Comparison of ENCODE assay signal across 8 cellular contexts in the genomic region with DNA sequence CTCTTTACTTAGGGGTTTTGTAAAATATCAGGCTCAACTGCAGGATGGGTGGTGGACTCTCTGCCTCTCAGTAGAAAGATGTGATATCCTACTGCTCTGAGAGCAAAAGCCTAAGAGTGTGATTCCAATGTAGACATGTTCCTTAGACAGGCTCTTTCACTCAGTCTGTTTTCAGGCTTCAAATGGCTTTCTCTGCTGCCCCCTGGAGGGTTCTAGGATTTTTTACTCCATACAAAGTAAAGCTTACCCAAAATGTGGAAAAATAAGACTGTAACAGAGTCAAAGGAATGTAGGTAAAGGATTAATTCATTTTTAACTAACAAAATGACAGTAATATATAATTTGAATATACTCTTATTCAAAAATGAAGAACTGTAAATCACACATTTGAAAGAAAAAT. TPM values are rescaled to one million over a fixed set of nuclear protein-coding genes. Genes with fewer than 3 reads are reported as not detected.
A peak's percentile ranks its signal among the peaks of the same experiment; 100 is the strongest.
DNase-seq lines count a peak whose midpoint lies in the region; ATAC-seq and TF ChIP-seq lines count a peak whose summit lies in the region.

No MANE protein-coding gene starts in this region.

- DNase-seq in DMS79 treated with DMSO at 0.1 percent for 48 hours (lab: John Stamatoyannopoulos, UW) (peak; percentile 7), DMS79 (lab: John Stamatoyannopoulos, UW) (no peak), T-helper 1 cell (peak in 4 of 5 donors; percentile 2 to 40 (median 16)), dedifferentiated amniotic fluid mesenchymal stem cell (ENCODE audit: extremely low spot score) (peak; percentile 74), thyroid gland (peak; percentile 24 to 47)

- H3K36me3 ChIP-seq in Loucy (ENCODE audit: insufficient read depth, low read length) (peaks cover 20% of the 10 kb centered on the region; the same call in 1 of the 2 replicates), liver (ENCODE audit: control insufficient read depth in 4 of 4, insufficient read depth in 3 of 4, low read depth in 1 of 4, low read length in 3 of 4) (peaks cover 0 to 2% (median under 1%) of the 10 kb centered on the region in 4 donors), thyroid gland (peaks cover 0 to 7% of the 10 kb centered on the region in 2 donors)

- H2AFZ ChIP-seq in Loucy (ENCODE audit: low read length): 0 out of 2 replicates have a peak overlapping the region, but pooled peaks have one; percentile 14

- no peak overlapping the region for H3K27ac ChIP-seq in liver (ENCODE audit: low read depth in 1 of 2, low read length in 2 of 2)
- no peak overlapping the region for H3K27ac ChIP-seq in thyroid gland

- H4K20me1 ChIP-seq in Loucy (ENCODE audit: insufficient read depth, low read length, poor library complexity, severe bottlenecking): no peaks in the 10 kb centered on the region

- TF ChIP-seq RAD21 in liver (IDR thresholded peaks at IDR 0.05): peak; percentile 78 to 80

- H3K9me2 ChIP-seq in Loucy (replicated peaks; ENCODE audit: low read depth, low read length): no peaks in the 10 kb centered on the region

- H3K9ac ChIP-seq in Loucy (ENCODE audit: low read depth, low read length, poor library complexity, severe bottlenecking) (no peak overlapping the region), liver (ENCODE audit: low read depth in 1 of 2, low read length in 2 of 2) (no peak overlapping the region)

- H3F3A ChIP-seq in Loucy (ENCODE audit: low read depth): no peaks in the 10 kb centered on the region

- H3K9me3 ChIP-seq in Loucy (ENCODE audit: insufficient read depth, low read depth, low read length) (no peaks in the 10 kb centered on the region), liver (ENCODE audit: control insufficient read depth in 4 of 4, low read length in 3 of 4) (no peaks in the 10 kb centered on the region), thyroid gland (no peaks in the 10 kb centered on the region)

- H3K27me3 ChIP-seq in Loucy (ENCODE audit: insufficient read depth, low read length, poor library complexity, severe bottlenecking) (no peaks in the 10 kb centered on the region), liver (ENCODE audit: control insufficient read depth in 4 of 4, insufficient read depth in 4 of 4, low read length in 3 of 4) (no peaks in the 10 kb centered on the region), thyroid gland (no peaks in the 10 kb centered on the region)

- no peaks in the 10 kb centered on the region for H3K79me2 ChIP-seq in Loucy (ENCODE audit: insufficient read depth, low read length)

- H3K4me1 ChIP-seq in Loucy (ENCODE audit: insufficient read depth, low read length, poor library complexity, severe bottlenecking): no peaks in the 10 kb centered on the region
- no peaks in the 10 kb centered on the region for H3K4me1 ChIP-seq in liver (ENCODE audit: control insufficient read depth in 4 of 4, insufficient read depth in 4 of 4, low read length in 3 of 4)
- H3K4me1 ChIP-seq in thyroid gland: no peaks in the 10 kb centered on the region

- intact Hi-C loops in thyroid gland (cut with DNase I): no loop called here

- H3K4me2 ChIP-seq in Loucy (ENCODE audit: low read depth, low read length, poor library complexity, severe bottlenecking): no peak overlapping the region

- TF ChIP-seq POLR2A in thyroid gland (IDR thresholded peaks at IDR 0.05): no peak

- TF ChIP-seq CTCF in Loucy (conservative IDR thresholded peaks at IDR 0.05; ENCODE audit: low read length) (peak; percentile 81), liver (IDR thresholded peaks at IDR 0.05; ENCODE audit: low read depth, low read length, missing input control) (peak; percentile 51), thyroid gland (IDR thresholded peaks at IDR 0.05) (peak in 4 of 6 experiments; percentile 12 to 61 (median 56))

- no peak overlapping the region for H3K4me3 ChIP-seq in Loucy (ENCODE audit: low read length, poor library complexity, severe bottlenecking)
- no peak overlapping the region for H3K4me3 ChIP-seq in liver (ENCODE audit: low read depth in 1 of 3, low read length in 3 of 3)
- H3K4me3 ChIP-seq in thyroid gland (replicated peaks in 1 of 3): no peak overlapping the region

- ATAC-seq in GM21515 (IDR thresholded peaks at IDR 0.05; ENCODE audit: unreplicated experiment): peak; percentile 76

TF ChIP-seq in liver, 16 proteins besides CTCF, POLR2A, EP300 and RAD21:
- no peak for TF ChIP-seq RXRA (IDR thresholded peaks at IDR 0.05)
- TF ChIP-seq, protein P1, sequence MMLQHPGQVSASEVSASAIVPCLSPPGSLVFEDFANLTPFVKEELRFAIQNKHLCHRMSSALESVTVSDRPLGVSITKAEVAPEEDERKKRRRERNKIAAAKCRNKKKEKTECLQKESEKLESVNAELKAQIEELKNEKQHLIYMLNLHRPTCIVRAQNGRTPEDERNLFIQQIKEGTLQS (IDR thresholded peaks at IDR 0.05): no peak
- TF ChIP-seq GABPA (IDR thresholded peaks at IDR 0.05 in 1 of 2, conservative IDR thresholded peaks at IDR 0.05 in 1 of 2): no peak
- TF ChIP-seq, protein P2, sequence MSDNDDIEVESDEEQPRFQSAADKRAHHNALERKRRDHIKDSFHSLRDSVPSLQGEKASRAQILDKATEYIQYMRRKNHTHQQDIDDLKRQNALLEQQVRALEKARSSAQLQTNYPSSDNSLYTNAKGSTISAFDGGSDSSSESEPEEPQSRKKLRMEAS (IDR thresholded peaks at IDR 0.05): no peak
- no peak for TF ChIP-seq SP1 (IDR thresholded peaks at IDR 0.05)
- no peak for TF ChIP-seq FOXA2 (IDR thresholded peaks at IDR 0.05)
- no peak for TF ChIP-seq FOXA1 (IDR thresholded peaks at IDR 0.05)
- TF ChIP-seq HNF4G (IDR thresholded peaks at IDR 0.05): no peak
- TF ChIP-seq, protein P3, sequence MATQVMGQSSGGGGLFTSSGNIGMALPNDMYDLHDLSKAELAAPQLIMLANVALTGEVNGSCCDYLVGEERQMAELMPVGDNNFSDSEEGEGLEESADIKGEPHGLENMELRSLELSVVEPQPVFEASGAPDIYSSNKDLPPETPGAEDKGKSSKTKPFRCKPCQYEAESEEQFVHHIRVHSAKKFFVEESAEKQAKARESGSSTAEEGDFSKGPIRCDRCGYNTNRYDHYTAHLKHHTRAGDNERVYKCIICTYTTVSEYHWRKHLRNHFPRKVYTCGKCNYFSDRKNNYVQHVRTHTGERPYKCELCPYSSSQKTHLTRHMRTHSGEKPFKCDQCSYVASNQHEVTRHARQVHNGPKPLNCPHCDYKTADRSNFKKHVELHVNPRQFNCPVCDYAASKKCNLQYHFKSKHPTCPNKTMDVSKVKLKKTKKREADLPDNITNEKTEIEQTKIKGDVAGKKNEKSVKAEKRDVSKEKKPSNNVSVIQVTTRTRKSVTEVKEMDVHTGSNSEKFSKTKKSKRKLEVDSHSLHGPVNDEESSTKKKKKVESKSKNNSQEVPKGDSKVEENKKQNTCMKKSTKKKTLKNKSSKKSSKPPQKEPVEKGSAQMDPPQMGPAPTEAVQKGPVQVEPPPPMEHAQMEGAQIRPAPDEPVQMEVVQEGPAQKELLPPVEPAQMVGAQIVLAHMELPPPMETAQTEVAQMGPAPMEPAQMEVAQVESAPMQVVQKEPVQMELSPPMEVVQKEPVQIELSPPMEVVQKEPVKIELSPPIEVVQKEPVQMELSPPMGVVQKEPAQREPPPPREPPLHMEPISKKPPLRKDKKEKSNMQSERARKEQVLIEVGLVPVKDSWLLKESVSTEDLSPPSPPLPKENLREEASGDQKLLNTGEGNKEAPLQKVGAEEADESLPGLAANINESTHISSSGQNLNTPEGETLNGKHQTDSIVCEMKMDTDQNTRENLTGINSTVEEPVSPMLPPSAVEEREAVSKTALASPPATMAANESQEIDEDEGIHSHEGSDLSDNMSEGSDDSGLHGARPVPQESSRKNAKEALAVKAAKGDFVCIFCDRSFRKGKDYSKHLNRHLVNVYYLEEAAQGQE (IDR thresholded peaks at IDR 0.05): no peak
- TF ChIP-seq, protein P4, sequence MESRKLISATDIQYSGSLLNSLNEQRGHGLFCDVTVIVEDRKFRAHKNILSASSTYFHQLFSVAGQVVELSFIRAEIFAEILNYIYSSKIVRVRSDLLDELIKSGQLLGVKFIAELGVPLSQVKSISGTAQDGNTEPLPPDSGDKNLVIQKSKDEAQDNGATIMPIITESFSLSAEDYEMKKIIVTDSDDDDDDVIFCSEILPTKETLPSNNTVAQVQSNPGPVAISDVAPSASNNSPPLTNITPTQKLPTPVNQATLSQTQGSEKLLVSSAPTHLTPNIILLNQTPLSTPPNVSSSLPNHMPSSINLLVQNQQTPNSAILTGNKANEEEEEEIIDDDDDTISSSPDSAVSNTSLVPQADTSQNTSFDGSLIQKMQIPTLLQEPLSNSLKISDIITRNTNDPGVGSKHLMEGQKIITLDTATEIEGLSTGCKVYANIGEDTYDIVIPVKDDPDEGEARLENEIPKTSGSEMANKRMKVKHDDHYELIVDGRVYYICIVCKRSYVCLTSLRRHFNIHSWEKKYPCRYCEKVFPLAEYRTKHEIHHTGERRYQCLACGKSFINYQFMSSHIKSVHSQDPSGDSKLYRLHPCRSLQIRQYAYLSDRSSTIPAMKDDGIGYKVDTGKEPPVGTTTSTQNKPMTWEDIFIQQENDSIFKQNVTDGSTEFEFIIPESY (IDR thresholded peaks at IDR 0.05): no peak
- TF ChIP-seq EGR1 (IDR thresholded peaks at IDR 0.05; ENCODE audit: low read depth in 2 of 2): no peak
- TF ChIP-seq NR2F2 (IDR thresholded peaks at IDR 0.05): no peak
- no peak for TF ChIP-seq TAF1 (conservative IDR thresholded peaks at IDR 0.05)
TF ChIP-seq in liver: peak in this region for 0.

RNA-seq across cellular contexts. Expression of a gene that starts 32.1 kb away (rescaled TPM):
- total RNA-seq in liver (10 to 100 TPM in 1 of 2 donors, 1 to 10 TPM in 1; 2.9 to 12.7 TPM), thyroid gland (1 to 10 TPM; 5.2 to 9.0 (median 6.5) TPM)
- polyA plus RNA-seq in liver: 1 to 10 TPM in 1 of 2 donors, under 1 TPM in 1; 0.38 to 1.2 TPM

RNA-seq across cellular contexts. Expression of a gene that starts 32.4 kb away (rescaled TPM):
- total RNA-seq in liver: 10 to 100 TPM; 12.2 to 23.3 TPM
- polyA plus RNA-seq in liver: 10 to 100 TPM; 13.3 to 43.2 TPM
- total RNA-seq in thyroid gland: 10 to 100 TPM; 43.5 to 53.1 (median 51.5) TPM
